ENCODE assay signal across 8 cellular contexts in the genomic region with DNA sequence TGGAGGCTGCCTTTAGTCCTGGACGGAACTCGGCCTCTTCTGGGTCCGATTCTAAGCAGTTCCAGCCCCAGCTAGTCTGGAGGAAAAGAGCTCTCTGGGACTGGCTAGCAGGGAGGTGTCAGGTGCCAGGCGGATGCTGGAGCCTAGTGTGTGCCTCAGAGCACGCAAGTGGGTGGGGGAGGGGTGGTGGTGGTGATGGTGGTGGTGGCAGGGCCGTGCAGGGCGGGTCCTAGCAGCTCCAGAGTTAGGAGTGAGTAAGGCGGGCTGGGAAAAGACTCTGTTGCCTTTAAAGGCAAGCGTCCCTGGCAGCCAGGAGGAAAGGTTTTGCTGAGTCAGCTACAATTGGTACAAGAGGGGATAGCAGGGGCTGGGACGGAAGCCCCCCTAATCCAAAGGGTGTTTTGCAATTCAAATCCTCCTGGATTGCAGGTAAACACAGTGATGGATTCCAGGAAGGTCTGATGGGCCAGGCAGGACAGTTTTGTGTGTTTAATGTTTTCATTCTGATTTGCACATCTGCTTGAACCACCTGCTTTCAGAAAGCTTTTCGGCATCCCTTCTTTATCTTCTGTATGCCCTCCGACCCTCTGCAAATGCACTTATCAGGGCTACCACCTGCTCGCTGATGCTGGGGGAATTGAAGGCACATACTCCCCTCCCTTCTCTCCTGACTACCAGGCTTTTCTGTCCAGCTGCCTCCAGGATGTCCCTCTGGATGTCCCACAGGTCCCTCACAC. TPM values are rescaled to one million over a fixed set of nuclear protein-coding genes. Genes with fewer than 3 reads are reported as not detected.
A peak's percentile ranks its signal among the peaks of the same experiment; 100 is the strongest.
DNase-seq lines count a peak whose midpoint lies in the region; TF ChIP-seq lines count a peak whose summit lies in the region.

No MANE protein-coding gene starts in this region.

- H3K27ac ChIP-seq in PC-9 (peak overlapping the region; percentile 78), left ventricle myocardium inferior (replicated peaks) (no peak overlapping the region), suprapubic skin (peak overlapping the region; percentile 70)

- H3K4me2 ChIP-seq in PC-9: peak overlapping the region; percentile 77

- POLR2A ChIA-PET in PC-9 (lab: Charles Lee; ENCODE audit: unreplicated experiment): interaction anchor here (0.6 to 1.0 kb wide), 11 partner anchors 9 to 801 kb away, joined by 3 to 36 read pairs (median 6); partner anchors contain the start of gene KDM4A

- H3K36me3 ChIP-seq in PC-9 (ENCODE audit: low read depth) (no peaks in the 10 kb centered on the region), left ventricle myocardium inferior (no peaks in the 10 kb centered on the region), suprapubic skin (no peaks in the 10 kb centered on the region)

- H3K9me3 ChIP-seq in PC-9 (ENCODE audit: insufficient read depth, low read depth) (no peaks in the 10 kb centered on the region), left ventricle myocardium inferior (replicated peaks) (no peaks in the 10 kb centered on the region), suprapubic skin (no peaks in the 10 kb centered on the region)

- TF ChIP-seq EP300 in suprapubic skin (IDR thresholded peaks at IDR 0.05): no peak

- H3K79me2 ChIP-seq in PC-9 (ENCODE audit: low read depth): peaks cover 13% of the 10 kb centered on the region

- no peaks in the 10 kb centered on the region for H3K9me2 ChIP-seq in PC-9 (ENCODE audit: insufficient read depth)

- intact Hi-C loops in PC-9 (cut with micrococcal nuclease; ENCODE audit: unreplicated experiment): loop anchor here (1.0 kb wide), 1 partner anchor 22 kb away; no protein-coding TSS in a partner anchor
- intact Hi-C loops in left ventricle myocardium inferior (cut with micrococcal nuclease): no loop called here

- peak; percentile 51 to 73 (median 56) for DNase-seq in NCI-H1417 (lab: John Stamatoyannopoulos, UW)
- DNase-seq in NCI-H1417 treated with DMSO at 0.1 percent for 48 hours (lab: John Stamatoyannopoulos, UW): no peak
- peak in 1 of 2 experiments; percentile 77 for DNase-seq in PC-9
- DNase-seq in left ventricle myocardium inferior: peak; percentile 36
- no peak for DNase-seq in suprapubic skin (ENCODE audit: low spot score in 2 of 2)
- DNase-seq in NCI-H2081 treated with DMSO at 0.1 percent for 48 hours (lab: John Stamatoyannopoulos, UW): no peak
- no peak for DNase-seq in pons (ENCODE audit: low spot score)
- no peak for DNase-seq in stimulated activated naive CD4-positive, alpha-beta T cell (lab: John Stamatoyannopoulos, UW)

- H3F3A ChIP-seq in PC-9 (ENCODE audit: insufficient read depth, low read depth): peaks cover 48% of the 10 kb centered on the region

- 33% methylated on average over 12 of the region's 13 CpGs for WGBS in suprapubic skin

- TF ChIP-seq CTCF in PC-9 (conservative IDR thresholded peaks at IDR 0.05) (no peak), left ventricle myocardium inferior (IDR thresholded peaks at IDR 0.05; ENCODE audit: borderline replicate concordance) (no peak), suprapubic skin (IDR thresholded peaks at IDR 0.05) (no peak)

- H3K4me3 ChIP-seq in PC-9 (no peak overlapping the region), left ventricle myocardium inferior (no peak overlapping the region), suprapubic skin (no peak overlapping the region)

- H3K4me1 ChIP-seq in PC-9 (replicated peaks; ENCODE audit: insufficient read depth) (peaks cover 77% of the 10 kb centered on the region), left ventricle myocardium inferior (peaks cover 18% of the 10 kb centered on the region), suprapubic skin (peaks cover 41% of the 10 kb centered on the region)

- BruUV-seq in PC-9 (replicated peaks; lab: Mats Ljungman, UMichigan): no TSS peak

- no peak overlapping the region for H2AFZ ChIP-seq in PC-9

- CTCF ChIA-PET in PC-9 (lab: Charles Lee): interaction anchor here (0.6 to 1.0 kb wide), 5 partner anchors 8 to 960 kb away, joined by 3 to 8 read pairs (median 4); no protein-coding TSS in a partner anchor

- no peak for TF ChIP-seq POLR2A in suprapubic skin (IDR thresholded peaks at IDR 0.05)

- no peaks in the 10 kb centered on the region for H4K20me1 ChIP-seq in PC-9 (ENCODE audit: insufficient read depth)

- H3K27me3 ChIP-seq in PC-9 (ENCODE audit: insufficient read depth, low read depth): no peaks in the 10 kb centered on the region
- peaks cover 9% of the 10 kb centered on the region for H3K27me3 ChIP-seq in left ventricle myocardium inferior (ENCODE audit: low read depth)
- H3K27me3 ChIP-seq in suprapubic skin: no peaks in the 10 kb centered on the region

RNA-seq across cellular contexts. Expression of gene SLC2A1, which starts 4.1 kb away (rescaled TPM):
- total RNA-seq in PC-9 (2021): 327 and 337 TPM in 2 replicates
- 54.9 TPM for total RNA-seq in left ventricle myocardium inferior
- 1,000 to 10,000 TPM in 1 of 4 donors, 100 to 1,000 TPM in 3; 466 to 1,239 (median 686) TPM for total RNA-seq in suprapubic skin

Comparison
In these comparisons a context has a peak if more than half of its experiments do, and no peak if none do; other contexts are left out.
1. DNase-seq: peak in NCI-H1417 (3 of 3) and left ventricle myocardium inferior (single experiment); none in NCI-H1417 treated with DMSO at 0.1 percent for 48 hours (single experiment), suprapubic skin (0 of 2), NCI-H2081 treated with DMSO at 0.1 percent for 48 hours (single experiment), pons (single experiment) and stimulated activated naive CD4-positive, alpha-beta T cell (0 of 6).